In the genomic region with DNA sequence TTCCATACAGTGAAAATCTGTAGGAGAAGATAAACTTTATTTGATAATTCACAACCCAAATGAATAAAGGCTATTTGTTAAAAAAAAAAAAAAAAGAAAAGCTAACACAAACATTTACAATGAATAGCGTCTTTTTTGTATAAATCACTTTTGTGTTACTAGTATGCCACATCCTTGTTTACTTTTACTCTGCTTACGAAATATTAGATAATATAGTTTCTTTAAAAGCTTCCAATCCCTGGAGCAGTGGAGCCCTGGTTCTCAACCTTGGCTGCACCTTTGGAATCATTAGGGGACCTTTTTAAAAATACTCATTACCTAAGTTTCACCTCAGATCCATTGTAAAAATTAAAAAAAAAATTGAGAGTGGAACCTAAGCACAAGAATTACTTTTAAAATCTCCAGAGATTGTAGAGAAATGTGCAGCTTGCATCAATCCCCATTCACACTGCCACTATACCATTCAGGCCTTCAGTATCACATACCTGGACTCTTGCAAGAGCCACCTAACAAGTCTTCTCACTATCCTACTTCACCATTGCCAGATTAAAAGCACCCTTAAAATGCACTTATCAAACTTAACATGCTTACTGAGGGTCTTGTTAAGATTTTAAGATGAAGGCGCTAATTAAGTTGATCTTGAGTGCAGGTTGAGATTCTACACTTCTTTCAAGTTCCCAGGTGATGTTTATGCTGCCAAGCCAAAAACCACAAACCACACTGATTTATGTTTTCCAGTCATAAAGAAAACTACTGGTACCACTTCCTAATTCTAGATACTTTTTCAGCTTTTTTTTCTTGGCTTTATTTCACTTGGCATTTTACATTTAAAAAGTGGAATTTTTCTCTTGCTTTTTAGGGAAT, we compare ENCODE assay signal across 11 cellular contexts. TPM values are rescaled to one million over a fixed set of nuclear protein-coding genes. Genes with fewer than 3 reads are reported as not detected.
A peak's percentile ranks its signal among the peaks of the same experiment; 100 is the strongest.
DNase-seq lines count a peak whose midpoint lies in the region; ATAC-seq, FAIRE-seq and TF ChIP-seq lines count a peak whose summit lies in the region.
"Had no signal": no experiment of that assay in that cellular context is flagged by ENCODE, and none has a peak within 500 bp of the region (broad histone marks: within the 10 kb centered on the region; RNA-seq: fewer than 3 reads in every experiment).

No MANE protein-coding gene starts in this region.

- TF ChIP-seq CTCF in bronchial epithelial cell (IDR thresholded peaks at IDR 0.05; ENCODE audit: insufficient read depth, low read length, severe bottlenecking) (no peak), RWPE1 (conservative IDR thresholded peaks at IDR 0.05; ENCODE audit: low read depth) (no peak)

- CTCF ChIA-PET in RWPE1 (lab: Yijun Ruan, JAX) = no interaction called here

- no peak overlapping the region for H3K27ac ChIP-seq in RWPE1
- H3K27ac ChIP-seq: VCaP had no signal

- peak; percentile 9 for DNase-seq in bronchial epithelial cell (ENCODE audit: low read depth)
- DNase-seq in hepatic stellate cell (ENCODE audit: low spot score) = no peak
- no peak for DNase-seq in NCI-H526 treated with DMSO at 0.1 percent for 48 hours (lab: John Stamatoyannopoulos, UW)
- no peak for DNase-seq in RWPE1 (ENCODE audit: low spot score)
- DNase-seq: NCI-H1105; occipital lobe; stimulated activated CD8-positive, alpha-beta memory T cell treated with anti-CD3 and anti-CD28 coated beads, Interleukin-4, amount 100 ng/mL, for 48 hours had no signal

- H3K36me3 ChIP-seq in bronchial epithelial cell (ENCODE audit: control insufficient read depth, insufficient read depth, low read length) = no peaks in the 10 kb centered on the region

- no peaks in the 10 kb centered on the region for H3K27me3 ChIP-seq in bronchial epithelial cell (ENCODE audit: control insufficient read depth, insufficient read depth, low read length)

- POLR2A ChIA-PET in RWPE1 (lab: Yijun Ruan, JAX; ENCODE audit: low non-redundant PET) = no interaction called here

- ATAC-seq in GM18909 (IDR thresholded peaks at IDR 0.05; ENCODE audit: poor library complexity, unreplicated experiment) = peak; percentile 94
- ATAC-seq in GM21737 (IDR thresholded peaks at IDR 0.05; ENCODE audit: unreplicated experiment) = peak; percentile 94
- ATAC-seq in HG03457 (IDR thresholded peaks at IDR 0.05; ENCODE audit: unreplicated experiment) = peak; percentile 94

- no peak for FAIRE-seq in bronchial epithelial cell (lab: Jason Lieb, UNC)

- H3K4me3 ChIP-seq in bronchial epithelial cell (ENCODE audit: low read depth, low read length) = no peak overlapping the region

RNA-seq across cellular contexts. Expression of gene ZC3H15, which starts 59.7 kb away (rescaled TPM):
- 120 and 128 TPM in 2 replicates for total RNA-seq in bronchial epithelial cell
